Comparison of ENCODE assay signal across 26 cellular contexts in genomic region chr22:29559030-29559429, GRCh38.
"Had no signal": no experiment of that assay in that cellular context is flagged by ENCODE, and none has a peak within 500 bp of the region (broad histone marks: within the 10 kb centered on the region; RNA-seq: fewer than 3 reads in every experiment).

No MANE protein-coding gene starts in this region.

- H3K4me1 Mint-ChIP-seq: endodermal cell had no signal

- H3K4me3 Mint-ChIP-seq: dendritic cell treated with granulocyte-macrophage colony-stimulating factor and Interleukin-4, amounts not matched to agents 40 ng/mL and 50 ng/mL, for 4 days; endodermal cell; immature natural killer cell; naive thymus-derived CD8-positive, alpha-beta T cell; nephron progenitor cell; stimulated activated naive B cell treated with anti-CD40 and anti-IgM and Interleukin-4, amounts not matched to agents 10 μg/mL and 1 μg/mL and 100 μg/mL, for 72 hours; stimulated activated naive CD8-positive, alpha-beta T cell treated with anti-CD3 and anti-CD28 coated beads, Interleukin-15, Interleukin-2, amounts not matched to agents 100 ng/mL and 50 ng/mL, for 24 hours had no signal

- ATAC-seq: heart right ventricle; left colon; lower lobe of right lung; naive thymus-derived CD8-positive, alpha-beta T cell; pancreas; stimulated activated naive B cell treated with anti-CD40 and anti-IgM and Interleukin-4, amounts not matched to agents 10 μg/mL and 1 μg/mL and 100 μg/mL, for 72 hours had no signal

- H3K27ac ChIP-seq: colonic mucosa, esophagus squamous epithelium, heart right ventricle, left ventricle myocardium inferior, lower lobe of right lung, neutrophil, pancreas, sigmoid colon, thoracic aorta, tibial nerve, upper lobe of left lung had no signal

- H3K27me3 Mint-ChIP-seq: dendritic cell treated with granulocyte-macrophage colony-stimulating factor and Interleukin-4, amounts not matched to agents 40 ng/mL and 50 ng/mL, for 4 days; naive thymus-derived CD8-positive, alpha-beta T cell; stimulated activated naive B cell treated with anti-CD40 and anti-IgM and Interleukin-4, amounts not matched to agents 10 μg/mL and 1 μg/mL and 100 μg/mL, for 72 hours; stimulated activated naive CD8-positive, alpha-beta T cell treated with anti-CD3 and anti-CD28 coated beads, Interleukin-15, Interleukin-2, amounts not matched to agents 100 ng/mL and 50 ng/mL, for 24 hours had no signal

- H3K27ac Mint-ChIP-seq: dendritic cell treated with granulocyte-macrophage colony-stimulating factor and Interleukin-4, amounts not matched to agents 40 ng/mL and 50 ng/mL, for 4 days; immature natural killer cell; nephron progenitor cell; stimulated activated naive B cell treated with anti-CD40 and anti-IgM and Interleukin-4, amounts not matched to agents 10 μg/mL and 1 μg/mL and 100 μg/mL, for 72 hours had no signal

- H3K27me3 ChIP-seq: colonic mucosa, esophagus squamous epithelium, heart right ventricle, neutrophil, pancreas, sigmoid colon, tibial nerve, upper lobe of left lung had no signal

- H3K9me3 ChIP-seq: colonic mucosa, esophagus squamous epithelium, heart right ventricle, left ventricle myocardium inferior, lower lobe of right lung, neutrophil, pancreas, sigmoid colon, thoracic aorta, tibial nerve, upper lobe of left lung had no signal

- H3K9me3 Mint-ChIP-seq: dendritic cell treated with granulocyte-macrophage colony-stimulating factor and Interleukin-4, amounts not matched to agents 40 ng/mL and 50 ng/mL, for 4 days; endodermal cell; immature natural killer cell; naive thymus-derived CD8-positive, alpha-beta T cell; nephron progenitor cell; stimulated activated naive B cell treated with anti-CD40 and anti-IgM and Interleukin-4, amounts not matched to agents 10 μg/mL and 1 μg/mL and 100 μg/mL, for 72 hours; stimulated activated naive CD8-positive, alpha-beta T cell treated with anti-CD3 and anti-CD28 coated beads, Interleukin-15, Interleukin-2, amounts not matched to agents 100 ng/mL and 50 ng/mL, for 24 hours had no signal

- DNase-seq: colonic mucosa; effector CD8-positive, alpha-beta T cell; endodermal cell; esophagus squamous epithelium; foreskin melanocyte; glutamatergic neuron; heart right ventricle; hypothalamus; immature natural killer cell; islet precursor cell; kidney glomerular epithelial cell; left colon; left ventricle myocardium inferior; lower lobe of right lung; naive thymus-derived CD8-positive, alpha-beta T cell; nephron progenitor cell; pancreas; sigmoid colon; stimulated activated CD4-positive, alpha-beta T cell treated with anti-CD3 and anti-CD28 coated beads, Interleukin-4, amount 100 ng/mL, for 4 hours; stimulated activated naive B cell treated with anti-CD40 and anti-IgM and Interleukin-4, amounts not matched to agents 10 μg/mL and 1 μg/mL and 100 μg/mL, for 72 hours; upper lobe of left lung had no signal

- H3K4me3 ChIP-seq: colonic mucosa, esophagus squamous epithelium, heart right ventricle, left ventricle myocardium inferior, lower lobe of right lung, pancreas, sigmoid colon, thoracic aorta, tibial nerve, upper lobe of left lung had no signal
